Comparison of ENCODE assay signal across 2 cellular contexts in the genomic region with DNA sequence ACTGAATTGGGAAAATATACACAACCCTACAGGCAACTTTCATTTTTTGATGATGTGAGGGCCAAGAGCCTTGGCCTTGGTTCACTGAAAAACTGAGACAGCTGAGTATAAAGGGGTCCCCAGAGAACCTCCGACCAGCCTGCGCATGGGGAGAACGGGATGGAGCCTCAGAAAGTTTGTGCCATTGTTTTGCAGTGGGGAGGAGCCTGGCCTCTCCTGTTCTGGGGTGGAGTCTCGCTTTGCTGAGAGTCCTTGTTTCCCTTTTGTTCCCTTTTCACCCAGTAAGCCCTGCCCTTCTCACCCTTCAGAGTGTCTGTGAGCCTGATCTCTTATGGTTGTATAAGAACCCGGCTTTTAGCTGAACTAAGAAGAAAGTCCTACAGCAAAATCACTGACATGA.
TF ChIP-seq lines count a peak whose summit lies in the region.

No MANE protein-coding gene starts in this region.

TF ChIP-seq in GM23338, 12 proteins besides CTCF, POLR2A, EP300 and RAD21 (continued from another document):
- TF ChIP-seq ZNF462 (CRISPR knock-in tag; IDR thresholded peaks at IDR 0.05) (no peak), ETS1 (IDR thresholded peaks at IDR 0.05) (no peak), EZH2phosphoT487 (IDR thresholded peaks at IDR 0.05; ENCODE audit: unreplicated experiment) (no peak), ZNF114 (CRISPR knock-in tag; IDR thresholded peaks at IDR 0.05) (no peak), POLR2AphosphoS5 (IDR thresholded peaks at IDR 0.05; ENCODE audit: low read depth) (no peak), ZNF331 (CRISPR knock-in tag; IDR thresholded peaks at IDR 0.05; ENCODE audit: low read depth) (no peak), EZH2 (IDR thresholded peaks at IDR 0.05; ENCODE audit: low read depth, unreplicated experiment) (no peak), CREB1 (CRISPR knock-in tag; IDR thresholded peaks at IDR 0.05; ENCODE audit: low read depth) (no peak), NANOG (IDR thresholded peaks at IDR 0.05; ENCODE audit: borderline replicate concordance) (no peak)
- TF ChIP-seq, protein P1, sequence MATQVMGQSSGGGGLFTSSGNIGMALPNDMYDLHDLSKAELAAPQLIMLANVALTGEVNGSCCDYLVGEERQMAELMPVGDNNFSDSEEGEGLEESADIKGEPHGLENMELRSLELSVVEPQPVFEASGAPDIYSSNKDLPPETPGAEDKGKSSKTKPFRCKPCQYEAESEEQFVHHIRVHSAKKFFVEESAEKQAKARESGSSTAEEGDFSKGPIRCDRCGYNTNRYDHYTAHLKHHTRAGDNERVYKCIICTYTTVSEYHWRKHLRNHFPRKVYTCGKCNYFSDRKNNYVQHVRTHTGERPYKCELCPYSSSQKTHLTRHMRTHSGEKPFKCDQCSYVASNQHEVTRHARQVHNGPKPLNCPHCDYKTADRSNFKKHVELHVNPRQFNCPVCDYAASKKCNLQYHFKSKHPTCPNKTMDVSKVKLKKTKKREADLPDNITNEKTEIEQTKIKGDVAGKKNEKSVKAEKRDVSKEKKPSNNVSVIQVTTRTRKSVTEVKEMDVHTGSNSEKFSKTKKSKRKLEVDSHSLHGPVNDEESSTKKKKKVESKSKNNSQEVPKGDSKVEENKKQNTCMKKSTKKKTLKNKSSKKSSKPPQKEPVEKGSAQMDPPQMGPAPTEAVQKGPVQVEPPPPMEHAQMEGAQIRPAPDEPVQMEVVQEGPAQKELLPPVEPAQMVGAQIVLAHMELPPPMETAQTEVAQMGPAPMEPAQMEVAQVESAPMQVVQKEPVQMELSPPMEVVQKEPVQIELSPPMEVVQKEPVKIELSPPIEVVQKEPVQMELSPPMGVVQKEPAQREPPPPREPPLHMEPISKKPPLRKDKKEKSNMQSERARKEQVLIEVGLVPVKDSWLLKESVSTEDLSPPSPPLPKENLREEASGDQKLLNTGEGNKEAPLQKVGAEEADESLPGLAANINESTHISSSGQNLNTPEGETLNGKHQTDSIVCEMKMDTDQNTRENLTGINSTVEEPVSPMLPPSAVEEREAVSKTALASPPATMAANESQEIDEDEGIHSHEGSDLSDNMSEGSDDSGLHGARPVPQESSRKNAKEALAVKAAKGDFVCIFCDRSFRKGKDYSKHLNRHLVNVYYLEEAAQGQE (IDR thresholded peaks at IDR 0.05; ENCODE audit: unreplicated experiment): no peak

TF ChIP-seq in WTC11, 78 proteins besides CTCF, POLR2A, EP300 and RAD21 (continued from another document):
- TF ChIP-seq, protein P2, sequence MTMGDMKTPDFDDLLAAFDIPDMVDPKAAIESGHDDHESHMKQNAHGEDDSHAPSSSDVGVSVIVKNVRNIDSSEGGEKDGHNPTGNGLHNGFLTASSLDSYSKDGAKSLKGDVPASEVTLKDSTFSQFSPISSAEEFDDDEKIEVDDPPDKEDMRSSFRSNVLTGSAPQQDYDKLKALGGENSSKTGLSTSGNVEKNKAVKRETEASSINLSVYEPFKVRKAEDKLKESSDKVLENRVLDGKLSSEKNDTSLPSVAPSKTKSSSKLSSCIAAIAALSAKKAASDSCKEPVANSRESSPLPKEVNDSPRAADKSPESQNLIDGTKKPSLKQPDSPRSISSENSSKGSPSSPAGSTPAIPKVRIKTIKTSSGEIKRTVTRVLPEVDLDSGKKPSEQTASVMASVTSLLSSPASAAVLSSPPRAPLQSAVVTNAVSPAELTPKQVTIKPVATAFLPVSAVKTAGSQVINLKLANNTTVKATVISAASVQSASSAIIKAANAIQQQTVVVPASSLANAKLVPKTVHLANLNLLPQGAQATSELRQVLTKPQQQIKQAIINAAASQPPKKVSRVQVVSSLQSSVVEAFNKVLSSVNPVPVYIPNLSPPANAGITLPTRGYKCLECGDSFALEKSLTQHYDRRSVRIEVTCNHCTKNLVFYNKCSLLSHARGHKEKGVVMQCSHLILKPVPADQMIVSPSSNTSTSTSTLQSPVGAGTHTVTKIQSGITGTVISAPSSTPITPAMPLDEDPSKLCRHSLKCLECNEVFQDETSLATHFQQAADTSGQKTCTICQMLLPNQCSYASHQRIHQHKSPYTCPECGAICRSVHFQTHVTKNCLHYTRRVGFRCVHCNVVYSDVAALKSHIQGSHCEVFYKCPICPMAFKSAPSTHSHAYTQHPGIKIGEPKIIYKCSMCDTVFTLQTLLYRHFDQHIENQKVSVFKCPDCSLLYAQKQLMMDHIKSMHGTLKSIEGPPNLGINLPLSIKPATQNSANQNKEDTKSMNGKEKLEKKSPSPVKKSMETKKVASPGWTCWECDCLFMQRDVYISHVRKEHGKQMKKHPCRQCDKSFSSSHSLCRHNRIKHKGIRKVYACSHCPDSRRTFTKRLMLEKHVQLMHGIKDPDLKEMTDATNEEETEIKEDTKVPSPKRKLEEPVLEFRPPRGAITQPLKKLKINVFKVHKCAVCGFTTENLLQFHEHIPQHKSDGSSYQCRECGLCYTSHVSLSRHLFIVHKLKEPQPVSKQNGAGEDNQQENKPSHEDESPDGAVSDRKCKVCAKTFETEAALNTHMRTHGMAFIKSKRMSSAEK (CRISPR knock-in tag; IDR thresholded peaks at IDR 0.05; ENCODE audit: borderline replicate concordance): no peak
- TF ChIP-seq ATF3 (CRISPR knock-in tag; conservative IDR thresholded peaks at IDR 0.05): no peak
- TF ChIP-seq ARID4B (CRISPR knock-in tag; IDR thresholded peaks at IDR 0.05; ENCODE audit: borderline replicate concordance): no peak
- TF ChIP-seq CREM (CRISPR knock-in tag; IDR thresholded peaks at IDR 0.05): no peak
- no peak for TF ChIP-seq NFE2L1 (CRISPR knock-in tag; IDR thresholded peaks at IDR 0.05)
